In genomic region chr11:64920124-64920523, GRCh38 we compare ENCODE assay signal across 1 cellular context.
TF ChIP-seq lines count a peak whose summit lies in the region.

No MANE protein-coding gene starts in this region.

TF ChIP-seq in endothelial cell of umbilical vein, 7 proteins besides CTCF, POLR2A, EP300 and RAD21:
- no peak for TF ChIP-seq MAX (IDR thresholded peaks at IDR 0.05; ENCODE audit: insufficient read depth, insufficient read length)
